ENCODE assay signal across 11 cellular contexts in the genomic region with DNA sequence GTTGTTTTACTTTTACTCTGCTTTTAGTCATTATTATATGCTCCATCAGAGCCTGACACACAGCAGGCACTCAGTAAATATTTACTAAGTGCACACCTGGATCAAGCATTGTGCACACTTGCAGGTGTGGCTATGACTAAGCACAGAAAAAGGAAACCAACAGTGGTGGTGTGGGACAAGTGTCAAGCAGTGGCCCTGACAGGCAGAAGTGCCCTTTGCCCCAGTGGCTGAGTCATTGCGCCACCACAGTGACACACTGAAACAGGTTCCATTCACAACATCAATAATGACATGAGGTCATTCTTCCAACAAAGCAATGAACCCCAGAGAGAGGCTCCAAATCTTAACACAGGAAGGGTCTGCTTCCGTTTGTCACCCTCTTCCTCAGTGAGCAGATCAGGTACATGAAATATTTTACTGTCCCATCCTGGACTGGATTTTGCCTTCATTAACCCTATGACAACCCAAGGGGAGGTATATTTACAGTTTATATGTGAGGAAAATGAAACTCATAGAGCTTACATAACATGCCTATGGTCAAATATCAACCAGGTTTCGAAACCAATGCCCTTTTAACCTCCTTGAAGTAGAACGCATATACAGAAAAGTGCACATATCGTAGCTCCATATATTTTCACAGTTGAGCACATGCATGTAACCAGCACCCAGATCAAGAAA.
DNase-seq lines count a peak whose midpoint lies in the region; ATAC-seq and TF ChIP-seq lines count a peak whose summit lies in the region.
"Had no signal": no experiment of that assay in that cellular context is flagged by ENCODE, and none has a peak within 500 bp of the region (broad histone marks: within the 10 kb centered on the region; RNA-seq: fewer than 3 reads in every experiment).

No MANE protein-coding gene starts in this region.

- peak; percentile 3 for DNase-seq in activated T-cell treated with anti-CD3 and anti-CD28 coated beads for 24 hours (ENCODE audit: low read depth)
- no peak for DNase-seq in activated T-cell treated with anti-CD3 and anti-CD28 coated beads for 4 hours
- DNase-seq in NCI-H345 treated with DMSO at 0.1 percent for 48 hours (lab: John Stamatoyannopoulos, UW; ENCODE audit: unreplicated experiment), result peak; percentile 56
- DNase-seq in activated naive CD8-positive, alpha-beta T cell treated with anti-CD3 and anti-CD28 coated beads, Interleukin-2, amount 10 ng/mL, durations not matched to agents 7 days and 5 days, result no peak
- DNase-seq in epidermal melanocyte (ENCODE audit: insufficient read length, low spot score), result no peak
- DNase-seq in CD4-positive, alpha-beta memory T cell, result no peak
- DNase-seq: left cardiac atrium had no signal

- H3K36me3 Mint-ChIP-seq in activated naive CD8-positive, alpha-beta T cell treated with anti-CD3 and anti-CD28 coated beads, Interleukin-2, amount 10 ng/mL, durations not matched to agents 7 days and 5 days, result no peaks in the 10 kb centered on the region
- H3K36me3 Mint-ChIP-seq in CD4-positive, alpha-beta memory T cell, result no peaks in the 10 kb centered on the region

- peak; percentile 87 for ATAC-seq in HG03025 (IDR thresholded peaks at IDR 0.05; ENCODE audit: low FRiP score, unreplicated experiment)
- peak; percentile 54 for ATAC-seq in activated naive CD8-positive, alpha-beta T cell treated with anti-CD3 and anti-CD28 coated beads, Interleukin-2, amount 10 ng/mL, durations not matched to agents 7 days and 5 days (ENCODE audit: low read depth)

- H3K4me3 ChIP-seq in neutrophil (ENCODE audit: low read depth in 1 of 2, low read length in 1 of 2), result no peak overlapping the region
- H3K4me3 ChIP-seq in CD4-positive, alpha-beta memory T cell (ENCODE audit: low read length in 2 of 2), result no peak overlapping the region
- H3K4me3 ChIP-seq: BLaER1 had no signal

- no peaks in the 10 kb centered on the region for H3K27me3 ChIP-seq in neutrophil
- H3K27me3 ChIP-seq in CD4-positive, alpha-beta memory T cell (ENCODE audit: insufficient read depth, low read length), result no peaks in the 10 kb centered on the region
- H3K27me3 ChIP-seq: BLaER1 had no signal

- H3K36me3 ChIP-seq in neutrophil, result no peaks in the 10 kb centered on the region
- no peaks in the 10 kb centered on the region for H3K36me3 ChIP-seq in CD4-positive, alpha-beta memory T cell (ENCODE audit: insufficient read depth, low read length)
- H3K36me3 ChIP-seq: BLaER1 had no signal

- no peaks in the 10 kb centered on the region for H3K9me3 Mint-ChIP-seq in activated naive CD8-positive, alpha-beta T cell treated with anti-CD3 and anti-CD28 coated beads, Interleukin-2, amount 10 ng/mL, durations not matched to agents 7 days and 5 days
- H3K9me3 Mint-ChIP-seq in CD4-positive, alpha-beta memory T cell, result no peaks in the 10 kb centered on the region

- peaks cover 8% of the 10 kb centered on the region for H3K4me1 Mint-ChIP-seq in activated naive CD8-positive, alpha-beta T cell treated with anti-CD3 and anti-CD28 coated beads, Interleukin-2, amount 10 ng/mL, durations not matched to agents 7 days and 5 days
- peaks cover 0 to 4% (median 0%) of the 10 kb centered on the region in 4 donors for H3K4me1 Mint-ChIP-seq in CD4-positive, alpha-beta memory T cell

- TF ChIP-seq CTCF in neutrophil (IDR thresholded peaks at IDR 0.05), result no peak

- peaks cover 2% of the 10 kb centered on the region for H3K27me3 Mint-ChIP-seq in activated naive CD8-positive, alpha-beta T cell treated with anti-CD3 and anti-CD28 coated beads, Interleukin-2, amount 10 ng/mL, durations not matched to agents 7 days and 5 days
- H3K27me3 Mint-ChIP-seq in CD4-positive, alpha-beta memory T cell, result no peaks in the 10 kb centered on the region

- H3K27ac ChIP-seq in neutrophil, result peak overlapping the region; percentile 64
- no peak overlapping the region for H3K27ac ChIP-seq in CD4-positive, alpha-beta memory T cell (ENCODE audit: low read depth, low read length)
- H3K27ac ChIP-seq: BLaER1, VCaP had no signal

- H3K27ac Mint-ChIP-seq in activated naive CD8-positive, alpha-beta T cell treated with anti-CD3 and anti-CD28 coated beads, Interleukin-2, amount 10 ng/mL, durations not matched to agents 7 days and 5 days, result no peak overlapping the region
- no peak overlapping the region for H3K27ac Mint-ChIP-seq in CD4-positive, alpha-beta memory T cell

- peaks cover 0 to 14% of the 10 kb centered on the region in 2 experiments for H3K4me1 ChIP-seq in neutrophil (ENCODE audit: control insufficient read depth in 1 of 2, insufficient read depth in 1 of 2, low read depth in 1 of 2, low read length in 1 of 2)
- no peaks in the 10 kb centered on the region for H3K4me1 ChIP-seq in CD4-positive, alpha-beta memory T cell (ENCODE audit: insufficient read depth, low read length)
- H3K4me1 ChIP-seq: BLaER1 had no signal

- intact Hi-C loops in CD4-positive, alpha-beta memory T cell (cut with micrococcal nuclease), result no loop called here

- POLR2A ChIA-PET in activated naive CD8-positive, alpha-beta T cell treated with anti-CD3 and anti-CD28 coated beads, Interleukin-2, amount 10 ng/mL, durations not matched to agents 7 days and 5 days (lab: Charles Lee), result no interaction called here
- POLR2A ChIA-PET in CD4-positive, alpha-beta memory T cell (lab: Charles Lee; ENCODE audit: partially characterized antibody), result no interaction called here

- CTCF ChIA-PET in CD4-positive, alpha-beta memory T cell (lab: Charles Lee; ENCODE audit: partially characterized antibody), result no interaction called here

- no peak overlapping the region for H3K4me3 Mint-ChIP-seq in activated naive CD8-positive, alpha-beta T cell treated with anti-CD3 and anti-CD28 coated beads, Interleukin-2, amount 10 ng/mL, durations not matched to agents 7 days and 5 days
- no peak overlapping the region for H3K4me3 Mint-ChIP-seq in CD4-positive, alpha-beta memory T cell

- no peaks in the 10 kb centered on the region for H3K9me3 ChIP-seq in neutrophil
- H3K9me3 ChIP-seq in CD4-positive, alpha-beta memory T cell (ENCODE audit: control insufficient read depth in 1 of 2, low read length in 2 of 2), result no peaks in the 10 kb centered on the region
- H3K9me3 ChIP-seq: BLaER1 had no signal

Comparison
In these comparisons a context has a peak if more than half of its experiments do, and no peak if none do; other contexts are left out.
1. DNase-seq: peak in activated T-cell treated with anti-CD3 and anti-CD28 coated beads for 24 hours (single experiment) and NCI-H345 treated with DMSO at 0.1 percent for 48 hours (single experiment); none in activated T-cell treated with anti-CD3 and anti-CD28 coated beads for 4 hours (single experiment), activated naive CD8-positive, alpha-beta T cell treated with anti-CD3 and anti-CD28 coated beads, Interleukin-2, amount 10 ng/mL, durations not matched to agents 7 days and 5 days (single experiment), epidermal melanocyte (single experiment) and CD4-positive, alpha-beta memory T cell (0 of 5).